8 cellular contexts compared by ENCODE assay signal in genomic region chrX:72238721-72239475, GRCh38.
DNase-seq lines count a peak whose midpoint lies in the region; ATAC-seq and TF ChIP-seq lines count a peak whose summit lies in the region.

TSS of gene ERCC6L (minus strand) at chrX:72239027. CDS start at chrX:72238911, 116 bp downstream.

- DNase-seq in AG04449 (ENCODE audit: low read depth, low spot score) (peak; percentile 5), NCI-H226 (peak; percentile 79), caudate nucleus (lab: John Stamatoyannopoulos, UW) (peak in 60 of 61 donors; percentile 7 to 90 (median 72)), iris pigment epithelial cell (ENCODE audit: low read depth) (peak; percentile 85)
- DNase-seq in activated CD4-positive, CD25-positive, alpha-beta regulatory T cell (lab: John Stamatoyannopoulos, UW) = peak; percentile 50 to 66 (median 64)
- DNase-seq in stimulated activated CD4-positive, alpha-beta T cell treated with anti-CD3 and anti-CD28 coated beads, Interleukin-12 subunit alpha, Interleukin-12 subunit beta, amount 100 ng/mL, for 4 hours = peak; percentile 78

- CTCF ChIA-PET in AG04449 (lab: Yijun Ruan, JAX) = interaction anchor here (0.5 to 1.4 kb wide), 7 partner anchors 9 to 335 kb away, joined by 3 to 4 read pairs (median 3); no protein-coding TSS in a partner anchor

- no peak for TF ChIP-seq CTCF in AG04449 (IDR thresholded peaks at IDR 0.05; ENCODE audit: insufficient read depth, low read length, missing control alignments)

- H3K27ac ChIP-seq in caudate nucleus (ENCODE audit: low read depth, low read length) = no peak within 1 kb of the TSS

- H3K4me3 ChIP-seq in AG04449 (ENCODE audit: low read depth, low read length) = peak within 1 kb of the TSS; percentile 60

- ATAC-seq in GM18868 (IDR thresholded peaks at IDR 0.05; ENCODE audit: unreplicated experiment) = peak; percentile 98
- peak; percentile 94 for ATAC-seq in HG03097 (IDR thresholded peaks at IDR 0.05; ENCODE audit: low FRiP score, unreplicated experiment)

- POLR2A ChIA-PET in AG04449 (lab: Yijun Ruan, JAX) = interaction anchor here (0.7 kb wide), 1 partner anchor 75 kb away, joined by 4 read pairs; no protein-coding TSS in a partner anchor

Comparison
In these comparisons a context has a peak if more than half of its experiments do, and no peak if none do; other contexts are left out.
1. DNase-seq: peak in every context shown above with its lines; median percentile 85 in iris pigment epithelial cell; 79 in NCI-H226; 78 in stimulated activated CD4-positive, alpha-beta T cell treated with anti-CD3 and anti-CD28 coated beads, Interleukin-12 subunit alpha, Interleukin-12 subunit beta, amount 100 ng/mL, for 4 hours; 72 in caudate nucleus; 64 in activated CD4-positive, CD25-positive, alpha-beta regulatory T cell; 5 in AG04449.